8 cellular contexts compared by ENCODE assay signal in genomic region chr4:112031712-112032328, GRCh38.
DNase-seq lines count a peak whose midpoint lies in the region; ATAC-seq and TF ChIP-seq lines count a peak whose summit lies in the region.

No MANE protein-coding gene starts in this region.

- no peaks in the 10 kb centered on the region for H3K9me3 Mint-ChIP-seq in effector memory CD8-positive, alpha-beta T cell

- no peaks in the 10 kb centered on the region for H3K27me3 ChIP-seq in ascending aorta
- no peaks in the 10 kb centered on the region for H3K27me3 ChIP-seq in vagina

- H3K9me3 ChIP-seq in ascending aorta: no peaks in the 10 kb centered on the region
- H3K9me3 ChIP-seq in vagina: no peaks in the 10 kb centered on the region

- H3K36me3 ChIP-seq in ascending aorta (no peaks in the 10 kb centered on the region), vagina (no peaks in the 10 kb centered on the region)

- TF ChIP-seq POLR2A in vagina (IDR thresholded peaks at IDR 0.05): no peak

- no peak overlapping the region for H3K4me3 Mint-ChIP-seq in effector memory CD8-positive, alpha-beta T cell

- no peak overlapping the region for H3K4me3 ChIP-seq in ascending aorta
- no peak overlapping the region for H3K4me3 ChIP-seq in vagina

- peaks cover 0 to 12% of the 10 kb centered on the region in 2 donors for H3K27me3 Mint-ChIP-seq in effector memory CD8-positive, alpha-beta T cell

- H3K36me3 Mint-ChIP-seq in effector memory CD8-positive, alpha-beta T cell (ENCODE audit: insufficient read depth): no peaks in the 10 kb centered on the region

- DNase-seq in Right ventricle myocardium superior (no peak), cardiac septum (ENCODE audit: low spot score) (no peak), HCEC 1CT (peak; percentile 54), NAMALWA (ENCODE audit: low spot score) (peak; percentile 77), ascending aorta (ENCODE audit: low spot score in 2 of 2) (no peak), iris pigment epithelial cell (ENCODE audit: low read depth) (peak; percentile 65), vagina (ENCODE audit: extremely low spot score in 2 of 2) (no peak)
- no peak for DNase-seq in effector memory CD8-positive, alpha-beta T cell

- peak; percentile 25 to 49 (median 31) for TF ChIP-seq CTCF in ascending aorta (IDR thresholded peaks at IDR 0.05)
- peak in 2 of 3 experiments; percentile 30 to 43 for TF ChIP-seq CTCF in vagina (IDR thresholded peaks at IDR 0.05)

- no peak overlapping the region for H3K27ac Mint-ChIP-seq in effector memory CD8-positive, alpha-beta T cell

- no peaks in the 10 kb centered on the region for H3K4me1 Mint-ChIP-seq in effector memory CD8-positive, alpha-beta T cell (ENCODE audit: low read depth in 2 of 2)

- H3K4me1 ChIP-seq in ascending aorta (no peaks in the 10 kb centered on the region), vagina (no peaks in the 10 kb centered on the region)

- ATAC-seq in Right ventricle myocardium superior (ENCODE audit: poor library complexity): peak; percentile 57
- ATAC-seq in effector memory CD8-positive, alpha-beta T cell (replicated peaks): no peak

- intact Hi-C loops in Right ventricle myocardium superior (cut with DNase I): no loop called here
- intact Hi-C loops in cardiac septum (cut with DNase I): no loop called here
- intact Hi-C loops in ascending aorta (cut with DNase I): loop anchor here (5.0 kb wide), 1 partner anchor 390 kb away; no protein-coding TSS in a partner anchor
- intact Hi-C loops in vagina (cut with DNase I): no loop called here

- no peak overlapping the region for H3K27ac ChIP-seq in ascending aorta
- no peak overlapping the region for H3K27ac ChIP-seq in vagina

Comparison
In these comparisons a context has a peak if more than half of its experiments do, and no peak if none do; other contexts are left out.
1. DNase-seq: peak in HCEC 1CT (single experiment), NAMALWA (single experiment) and iris pigment epithelial cell (single experiment); none in Right ventricle myocardium superior (single experiment), cardiac septum (single experiment), ascending aorta (0 of 2), vagina (0 of 2) and effector memory CD8-positive, alpha-beta T cell (0 of 3).